Comparison of ENCODE assay signal across 8 cellular contexts in the genomic region with DNA sequence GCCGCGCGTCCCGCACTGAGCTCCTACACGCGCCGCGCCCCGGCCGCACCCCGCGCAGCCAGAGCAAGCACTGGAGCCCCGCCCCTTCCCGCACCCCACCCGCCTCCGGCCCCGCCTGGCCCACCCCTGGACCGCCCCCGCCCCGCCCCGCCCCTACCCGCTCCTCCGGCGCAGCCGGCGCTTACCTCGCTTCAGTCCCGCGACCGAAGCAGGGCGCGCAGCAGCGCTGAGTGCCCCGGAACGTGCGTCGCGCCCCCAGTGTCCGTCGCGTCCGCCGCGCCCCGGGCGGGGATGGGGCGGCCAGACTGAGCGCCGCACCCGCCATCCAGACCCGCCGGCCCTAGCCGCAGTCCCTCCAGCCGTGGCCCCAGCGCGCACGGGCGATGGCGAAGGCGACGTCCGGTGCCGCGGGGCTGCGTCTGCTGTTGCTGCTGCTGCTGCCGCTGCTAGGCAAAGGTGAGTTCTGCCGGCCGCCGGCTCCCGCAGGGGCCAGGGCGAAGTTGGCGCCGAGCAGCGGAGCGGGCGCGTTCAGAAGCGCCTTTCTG. TPM values are rescaled to one million over a fixed set of nuclear protein-coding genes. Genes with fewer than 3 reads are reported as not detected.
A peak's percentile ranks its signal among the peaks of the same experiment; 100 is the strongest.
DNase-seq lines count a peak whose midpoint lies in the region; ATAC-seq and TF ChIP-seq lines count a peak whose summit lies in the region.

Gene RET, plus strand, starts transcription at position 194 of the 545 bp plus-strand sequence. Its CDS starts 190 bp downstream, at position 384.

- H3K36me3 Mint-ChIP-seq in stimulated activated naive CD8-positive, alpha-beta T cell treated with anti-CD3 and anti-CD28 coated beads, Interleukin-15, Interleukin-2, amounts not matched to agents 100 ng/mL and 50 ng/mL, for 24 hours (ENCODE audit: low read depth), result no peaks in the 10 kb centered on the region

- H3K27me3 Mint-ChIP-seq in stimulated activated naive CD8-positive, alpha-beta T cell treated with anti-CD3 and anti-CD28 coated beads, Interleukin-15, Interleukin-2, amounts not matched to agents 100 ng/mL and 50 ng/mL, for 24 hours, result peaks cover 29% of the 10 kb centered on the region

- H3K36me3 ChIP-seq in BE2C (peaks cover 42% of the 10 kb centered on the region), HEK293 (ENCODE audit: control insufficient read depth in 2 of 2, insufficient read depth in 1 of 2, low read length in 2 of 2) (no peaks in the 10 kb centered on the region)

- POLR2A ChIA-PET in HEK293 (lab: Yijun Ruan, JAX), result interaction anchor here (1.0 kb wide), 1 partner anchor 152 kb away, joined by 4 read pairs; no protein-coding TSS in a partner anchor

- no peaks in the 10 kb centered on the region for H3K9me3 Mint-ChIP-seq in stimulated activated naive CD8-positive, alpha-beta T cell treated with anti-CD3 and anti-CD28 coated beads, Interleukin-15, Interleukin-2, amounts not matched to agents 100 ng/mL and 50 ng/mL, for 24 hours

- in situ Hi-C loops in astrocyte of the spinal cord (cut with HindIII; ENCODE audit: low sequenced_read_pairs), result no loop called here

- H3K4me3 ChIP-seq in BE2C (ENCODE audit: low read depth, low read length) (peak within 1 kb of the TSS; percentile 91), HEK293 (ENCODE audit: low read depth, low read length) (peak within 1 kb of the TSS; percentile 39), astrocyte of the spinal cord (ENCODE audit: low read depth, low read length) (peak within 1 kb of the TSS; percentile 13)

- H3K27ac Mint-ChIP-seq in stimulated activated naive CD8-positive, alpha-beta T cell treated with anti-CD3 and anti-CD28 coated beads, Interleukin-15, Interleukin-2, amounts not matched to agents 100 ng/mL and 50 ng/mL, for 24 hours, result no peak within 1 kb of the TSS

- DNase-seq in BE2C (peak; percentile 88), astrocyte of the spinal cord (ENCODE audit: low read depth, low spot score) (no peak), islet precursor cell (peak; percentile 69), kidney glomerular epithelial cell (lab: John Stamatoyannopoulos, UW) (no peak)

- H3K4me1 ChIP-seq in BE2C, result peaks cover 28% of the 10 kb centered on the region
- no peaks in the 10 kb centered on the region for H3K4me1 ChIP-seq in HEK293 (ENCODE audit: control insufficient read depth, insufficient read depth, low read length)

- CTCF ChIA-PET in HEK293 (lab: Yijun Ruan, JAX), result no interaction called here

- no peaks in the 10 kb centered on the region for H3K27me3 ChIP-seq in BE2C

- no peak for ATAC-seq in HG03457 (IDR thresholded peaks at IDR 0.05; ENCODE audit: unreplicated experiment)
- ATAC-seq in HG02970 (IDR thresholded peaks at IDR 0.05; ENCODE audit: low FRiP score, unreplicated experiment), result no peak

- H3K4me3 Mint-ChIP-seq in stimulated activated naive CD8-positive, alpha-beta T cell treated with anti-CD3 and anti-CD28 coated beads, Interleukin-15, Interleukin-2, amounts not matched to agents 100 ng/mL and 50 ng/mL, for 24 hours, result peak within 1 kb of the TSS; percentile 39

- H3K9me3 ChIP-seq in BE2C (no peaks in the 10 kb centered on the region), HEK293 (ENCODE audit: control insufficient read depth, insufficient read depth, low read depth, low read length) (no peaks in the 10 kb centered on the region)

- peaks cover 3% of the 10 kb centered on the region for H3K4me1 Mint-ChIP-seq in stimulated activated naive CD8-positive, alpha-beta T cell treated with anti-CD3 and anti-CD28 coated beads, Interleukin-15, Interleukin-2, amounts not matched to agents 100 ng/mL and 50 ng/mL, for 24 hours (ENCODE audit: low read depth)

- TF ChIP-seq CTCF in BE2C (IDR thresholded peaks at IDR 0.05; ENCODE audit: low read depth, low read length) (no peak), HEK293 (tag by site-specific recombination; IDR thresholded peaks at IDR 0.05) (no peak), astrocyte of the spinal cord (IDR thresholded peaks at IDR 0.05; ENCODE audit: low read depth, low read length) (no peak)

- H3K27ac ChIP-seq in HEK293 (ENCODE audit: extremely low read depth, low read depth, low read length), result no peak within 1 kb of the TSS

TF ChIP-seq in HEK293, 187 proteins besides CTCF, POLR2A, EP300 and RAD21:
- peak; percentile 65 for TF ChIP-seq ZBTB20 (tag by site-specific recombination; IDR thresholded peaks at IDR 0.05)
- TF ChIP-seq ZNF660 (tag by site-specific recombination; IDR thresholded peaks at IDR 0.05), result 0 out of 2 replicates have a peak, but pooled peaks have one; percentile 54
- TF ChIP-seq, protein P1, sequence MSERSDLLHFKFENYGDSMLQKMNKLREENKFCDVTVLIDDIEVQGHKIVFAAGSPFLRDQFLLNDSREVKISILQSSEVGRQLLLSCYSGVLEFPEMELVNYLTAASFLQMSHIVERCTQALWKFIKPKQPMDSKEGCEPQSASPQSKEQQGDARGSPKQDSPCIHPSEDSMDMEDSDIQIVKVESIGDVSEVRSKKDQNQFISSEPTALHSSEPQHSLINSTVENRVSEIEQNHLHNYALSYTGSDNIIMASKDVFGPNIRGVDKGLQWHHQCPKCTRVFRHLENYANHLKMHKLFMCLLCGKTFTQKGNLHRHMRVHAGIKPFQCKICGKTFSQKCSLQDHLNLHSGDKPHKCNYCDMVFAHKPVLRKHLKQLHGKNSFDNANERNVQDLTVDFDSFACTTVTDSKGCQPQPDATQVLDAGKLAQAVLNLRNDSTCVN (tag by site-specific recombination; optimal IDR thresholded peaks at IDR 0.05), result peak; percentile 65
- no peak for TF ChIP-seq ZBTB44 (tag by site-specific recombination; IDR thresholded peaks at IDR 0.05)
- TF ChIP-seq ZNF561 (tag by site-specific recombination; IDR thresholded peaks at IDR 0.05; ENCODE audit: borderline replicate concordance), result peak; percentile 64; the same call in 1 of the 2 replicates
- peak; percentile 36 for TF ChIP-seq ZBTB8A (tag by site-specific recombination; IDR thresholded peaks at IDR 0.05)
- TF ChIP-seq ZNF174 (tag by site-specific recombination; IDR thresholded peaks at IDR 0.05), result no peak
- no peak for TF ChIP-seq ZNF248 (tag by site-specific recombination; IDR thresholded peaks at IDR 0.05)
- 0 out of 2 replicates have a peak, but pooled peaks have one; percentile 10 for TF ChIP-seq ZNF10 (tag by site-specific recombination; IDR thresholded peaks at IDR 0.05)
TF ChIP-seq in HEK293: peak in this region for 6.

RNA-seq across cellular contexts. Expression of gene RET, which starts in this region (rescaled TPM):
- 310 TPM for polyA plus RNA-seq in BE2C (2012; ENCODE audit: insufficient read depth, insufficient read length, low read depth)

Comparison
In these comparisons a context has a peak if more than half of its experiments do, and no peak if none do; other contexts are left out.
1. DNase-seq: peak in BE2C (single experiment) and islet precursor cell (single experiment); none in astrocyte of the spinal cord (single experiment) and kidney glomerular epithelial cell (single experiment).
2. H3K4me3 ChIP-seq: peak in every context shown above with its lines; median percentile 91 in BE2C; 39 in HEK293; 13 in astrocyte of the spinal cord.